17 cellular contexts compared by ENCODE assay signal in the genomic region with DNA sequence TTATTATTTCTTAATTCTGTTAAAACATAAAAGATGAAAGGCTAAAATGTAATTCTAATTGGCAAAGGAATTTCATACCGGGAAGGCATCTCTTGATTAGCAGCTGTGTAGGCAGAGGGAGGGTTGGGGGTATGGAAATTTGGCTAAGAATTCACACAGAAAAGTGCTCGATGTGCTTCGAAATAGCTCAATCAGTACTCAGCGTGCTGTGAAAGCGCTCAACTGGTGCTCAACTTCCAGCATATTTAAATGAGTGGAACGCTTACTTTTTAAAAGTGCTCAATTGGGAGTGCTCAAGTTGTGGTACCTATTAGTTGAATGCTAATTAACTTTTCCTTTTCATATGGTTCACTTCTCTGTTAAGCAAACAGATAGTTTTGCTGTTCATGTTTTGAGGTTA.
DNase-seq lines count a peak whose midpoint lies in the region; ATAC-seq, FAIRE-seq and TF ChIP-seq lines count a peak whose summit lies in the region.
"Had no signal": no experiment of that assay in that cellular context is flagged by ENCODE, and none has a peak within 500 bp of the region (broad histone marks: within the 10 kb centered on the region; RNA-seq: fewer than 3 reads in every experiment).

No MANE protein-coding gene starts in this region.

- no peak overlapping the region for H4K91ac ChIP-seq in H1 (replicated peaks; ENCODE audit: insufficient read length, low read length)

- peaks cover 52% of the 10 kb centered on the region for H3K4me1 Mint-ChIP-seq in GM23338
- H3K4me1 Mint-ChIP-seq: CD4-positive, CD25-positive, alpha-beta regulatory T cell had no signal

- no peaks in the 10 kb centered on the region; the same call in 2 of the 3 replicates for H3K9me3 Mint-ChIP-seq in GM23338

- H2AFZ ChIP-seq in GM23338, result no peak overlapping the region
- no peak overlapping the region for H2AFZ ChIP-seq in H1 (ENCODE audit: low read length)

- no peaks in the 10 kb centered on the region for H3K79me2 ChIP-seq in GM23338 (replicated peaks; ENCODE audit: insufficient read depth)
- no peaks in the 10 kb centered on the region; a peak in 1 of 4 replicates for H3K79me2 ChIP-seq in H1 (ENCODE audit: control insufficient read depth in 1 of 2, insufficient read depth in 2 of 2, low read length in 2 of 2)
- H3K79me2 ChIP-seq in mesendoderm (ENCODE audit: control insufficient read depth, insufficient read depth, low read length), result no peaks in the 10 kb centered on the region

- no peak overlapping the region for H2BK20ac ChIP-seq in H1 (ENCODE audit: low read length)

- no peak overlapping the region for H2BK120ac ChIP-seq in H1 (replicated peaks; ENCODE audit: low read depth, low read length)
- no peak overlapping the region for H2BK120ac ChIP-seq in mesendoderm (ENCODE audit: low read depth, low read length)

- H2BK15ac ChIP-seq in H1 (ENCODE audit: low read length) (no peak overlapping the region), mesendoderm (replicated peaks; ENCODE audit: low read depth) (no peak overlapping the region)

- H3K14ac ChIP-seq in H1 (ENCODE audit: insufficient read length), result no peak overlapping the region

- H4K5ac ChIP-seq in H1 (ENCODE audit: insufficient read length, low read depth, low read length), result no peak overlapping the region
- no peak overlapping the region for H4K5ac ChIP-seq in mesendoderm (ENCODE audit: low read length)

- peaks cover 6% of the 10 kb centered on the region; the same call in 2 of the 3 replicates for H3K36me3 Mint-ChIP-seq in GM23338 (ENCODE audit: low read depth)
- H3K36me3 Mint-ChIP-seq: CD4-positive, CD25-positive, alpha-beta regulatory T cell had no signal

- no peaks in the 10 kb centered on the region for H3K27me3 Mint-ChIP-seq in GM23338 (ENCODE audit: insufficient read depth, low read depth, poor library complexity)
- H3K27me3 Mint-ChIP-seq: CD4-positive, CD25-positive, alpha-beta regulatory T cell had no signal

- H3K18ac ChIP-seq in H1 (ENCODE audit: extremely low read depth, low read length) (no peak overlapping the region), mesendoderm (ENCODE audit: low read length) (no peak overlapping the region)

- POLR2A ChIA-PET in H1 (lab: Charles Lee; ENCODE audit: partially characterized antibody), result interaction anchor here (1.2 kb wide), 1 partner anchor 15 kb away, joined by 3 read pairs; no protein-coding TSS in a partner anchor

- peak; percentile 85 for FAIRE-seq in H1 (lab: Jason Lieb, UNC)
- FAIRE-seq: GM19239 had no signal

- H2BK12ac ChIP-seq in H1 (ENCODE audit: low read depth, low read length), result no peak overlapping the region

- H4K20me1 ChIP-seq in GM23338 (replicated peaks; ENCODE audit: insufficient read depth) (no peaks in the 10 kb centered on the region), H1 (replicated peaks in 1 of 2; ENCODE audit: control insufficient read depth in 1 of 2, insufficient read depth in 2 of 2, low read length in 2 of 2) (no peaks in the 10 kb centered on the region)
- H4K20me1 ChIP-seq: BLaER1 treated with 17β-estradiol and CSF1 and Interleukin-3, amounts not matched to agents 10 nM and 100 nM had no signal

- no peaks in the 10 kb centered on the region for H3K23me2 ChIP-seq in H1 (ENCODE audit: low read depth, low read length)

- H3K4me2 ChIP-seq in GM23338 (peak overlapping the region; percentile 41), H1 (ENCODE audit: insufficient read depth in 1 of 2, low read depth in 2 of 2, low read length in 2 of 2) (peak overlapping the region in 1 of 2 experiments; percentile 60; a peak in 1 of 4 replicates), mesendoderm (ENCODE audit: low read length) (no peak overlapping the region)
- H3K4me2 ChIP-seq: BLaER1 treated with 17β-estradiol and CSF1 and Interleukin-3, amounts not matched to agents 10 nM and 100 nM had no signal

- DNase-seq in GM23338 (ENCODE audit: low spot score) (peak; percentile 68), H1 (ENCODE audit: low read depth in 1 of 2, low spot score in 2 of 2) (no peak), iPS DF 6.9 (ENCODE audit: low read depth, low spot score) (peak; percentile 43), mesendoderm (peak; percentile 28), thyroid gland (no peak), activated gamma-delta T cell (lab: John Stamatoyannopoulos, UW) (no peak), middle frontal gyrus (ENCODE audit: extremely low spot score, low spot score) (no peak)
- DNase-seq in activated CD4-positive, CD25-positive, alpha-beta regulatory T cell (lab: John Stamatoyannopoulos, UW), result no peak
- DNase-seq: CD4-positive, CD25-positive, alpha-beta regulatory T cell; DMS53; GF-D8; IMR-90; KBM-7 had no signal

- H3K23ac ChIP-seq in H1 (ENCODE audit: insufficient read length) (no peak overlapping the region), mesendoderm (ENCODE audit: low read length) (no peak overlapping the region)

- TF ChIP-seq POLR2A in H1 (IDR thresholded peaks at IDR 0.05; ENCODE audit: control extremely low read depth in 1 of 2, low read depth in 2 of 2, low read length in 2 of 2) (no peak), thyroid gland (IDR thresholded peaks at IDR 0.05) (no peak)

- no peak overlapping the region for H4K8ac ChIP-seq in H1 (ENCODE audit: extremely low read depth, insufficient read depth, low read length)
- no peak overlapping the region for H4K8ac ChIP-seq in mesendoderm (ENCODE audit: low read depth, low read length)

- WGBS in H1 (ENCODE audit: extremely low coverage in 1 of 2, insufficient coverage in 1 of 2, insufficient read length in 1 of 2, insufficient replicate concordance in 2 of 2, low coverage in 1 of 2, low lambda C conversion rate in 2 of 2, missing lambda C conversion rate in 1 of 2), 2 experiments, result 8% methylated on average over 6 of the region's 6 CpGs; no CpG with 5 or more reads in 1 of the 2 experiments
- no CpG with 5 or more reads among the region's 6 CpGs for WGBS in iPS DF 6.9 (ENCODE audit: insufficient coverage, insufficient read length)
- no CpG with 5 or more reads among the region's 6 CpGs for WGBS in mesendoderm (ENCODE audit: extremely low coverage, insufficient coverage, low lambda C conversion rate)
- whole genome bisulfite sequencing in thyroid gland, 2 donors, result 77 to 80% methylated on average over 6 of the region's 6 CpGs

- H3K9me2 ChIP-seq in GM23338 (ENCODE audit: insufficient read depth), result no peaks in the 10 kb centered on the region

- H3K4me3 ChIP-seq in GM23338 (peak overlapping the region; percentile 16; the same call in 1 of the 2 replicates), H1 (ENCODE audit: extremely low read depth in 1 of 4, insufficient read depth in 2 of 4, low read depth in 3 of 4, low read length in 4 of 4) (peak overlapping the region in 1 of 4 experiments; percentile 32; a peak in 2 of 8 replicates), iPS DF 6.9 (ENCODE audit: low read length) (no peak overlapping the region), mesendoderm (ENCODE audit: low read length) (no peak overlapping the region), thyroid gland (replicated peaks in 1 of 3) (no peak overlapping the region)
- H3K4me3 ChIP-seq: BLaER1 treated with 17β-estradiol and CSF1 and Interleukin-3, amounts not matched to agents 10 nM and 100 nM; HAP-1 had no signal

- H3K4me1 ChIP-seq in GM23338 (ENCODE audit: insufficient read depth) (peaks cover 37% of the 10 kb centered on the region), H1 (replicated peaks in 1 of 4; ENCODE audit: control insufficient read depth in 3 of 4, insufficient read depth in 4 of 4, low read length in 3 of 4) (peaks cover 0 to 10% (median 0%) of the 10 kb centered on the region in 4 experiments; a peak in 4 of 7 replicates), iPS DF 6.9 (ENCODE audit: control insufficient read depth, insufficient read depth, low read length) (no peaks in the 10 kb centered on the region), mesendoderm (ENCODE audit: control insufficient read depth, low read depth, low read length) (no peaks in the 10 kb centered on the region), thyroid gland (no peaks in the 10 kb centered on the region)
- H3K4me1 ChIP-seq: BLaER1 treated with 17β-estradiol and CSF1 and Interleukin-3, amounts not matched to agents 10 nM and 100 nM; HAP-1 had no signal

- H2AK5ac ChIP-seq in H1 (ENCODE audit: low read depth, low read length) (no peak overlapping the region), mesendoderm (ENCODE audit: low read length) (no peak overlapping the region)

- TF ChIP-seq RAD21 in H1 (IDR thresholded peaks at IDR 0.05 in 1 of 2, conservative IDR thresholded peaks at IDR 0.05 in 1 of 2; ENCODE audit: low read depth in 2 of 2, low read length in 2 of 2), result no peak

- TF ChIP-seq CTCF in GM23338 (conservative IDR thresholded peaks at IDR 0.05; ENCODE audit: low read depth in 2 of 2) (no peak), H1 (IDR thresholded peaks at IDR 0.05; ENCODE audit: control extremely low read depth in 1 of 3, insufficient read depth in 1 of 3, low read depth in 1 of 3, low read length in 3 of 3) (no peak), thyroid gland (IDR thresholded peaks at IDR 0.05) (no peak)

- H3K27ac ChIP-seq in GM23338 (ENCODE audit: low read depth) (peak overlapping the region; percentile 43), H1 (ENCODE audit: low read depth, low read length) (no peak overlapping the region), iPS DF 6.9 (ENCODE audit: low read length) (no peak overlapping the region), mesendoderm (ENCODE audit: low read depth, low read length) (no peak overlapping the region), thyroid gland (no peak overlapping the region)
- H3K27ac ChIP-seq: 22Rv1; BLaER1 treated with 17β-estradiol and CSF1 and Interleukin-3, amounts not matched to agents 10 nM and 100 nM had no signal

- 0 out of 3 replicates have a peak overlapping the region, but pooled peaks have one; percentile 3 for H3K4me3 Mint-ChIP-seq in GM23338
- H3K4me3 Mint-ChIP-seq: CD4-positive, CD25-positive, alpha-beta regulatory T cell had no signal

- no peak for TF ChIP-seq EP300 in H1 (IDR thresholded peaks at IDR 0.05; ENCODE audit: borderline replicate concordance in 1 of 2, low read depth in 2 of 2, low read length in 2 of 2)

- H3K27me3 ChIP-seq in GM23338 (ENCODE audit: insufficient read depth) (no peaks in the 10 kb centered on the region), H1 (replicated peaks in 1 of 4; ENCODE audit: control insufficient read depth in 3 of 4, extremely low read depth in 1 of 4, insufficient read depth in 3 of 4, low read length in 3 of 4) (no peaks in the 10 kb centered on the region), iPS DF 6.9 (ENCODE audit: control insufficient read depth, insufficient read depth, low read length) (no peaks in the 10 kb centered on the region), mesendoderm (ENCODE audit: insufficient read depth, low read length, poor library complexity) (no peaks in the 10 kb centered on the region), thyroid gland (no peaks in the 10 kb centered on the region)
- H3K27me3 ChIP-seq: BLaER1 treated with 17β-estradiol and CSF1 and Interleukin-3, amounts not matched to agents 10 nM and 100 nM had no signal

- peak; percentile 90 for ATAC-seq in GM23338

- no peak overlapping the region for H3K9ac ChIP-seq in H1 (replicated peaks in 1 of 4; ENCODE audit: extremely low read depth in 1 of 4, low read depth in 3 of 4, low read length in 3 of 4)
- no peak overlapping the region for H3K9ac ChIP-seq in mesendoderm (ENCODE audit: low read length)
- H3K9ac ChIP-seq: BLaER1 treated with 17β-estradiol and CSF1 and Interleukin-3, amounts not matched to agents 10 nM and 100 nM had no signal

- H3F3A ChIP-seq in GM23338 (replicated peaks; ENCODE audit: low read depth), result no peaks in the 10 kb centered on the region

- H3K27ac Mint-ChIP-seq in GM23338, result peak overlapping the region; percentile 50; the same call in 1 of the 2 replicates
- H3K27ac Mint-ChIP-seq: CD4-positive, CD25-positive, alpha-beta regulatory T cell had no signal

- H3K4ac ChIP-seq in H1 (replicated peaks; ENCODE audit: insufficient read length, low read depth, low read length), result no peak overlapping the region
- H3K4ac ChIP-seq in mesendoderm (ENCODE audit: low read depth, low read length), result no peak overlapping the region

- CTCF ChIA-PET in H1 (lab: Charles Lee; ENCODE audit: partially characterized antibody), result interaction anchor here (0.9 to 1.3 kb wide), 2 partner anchors 41 to 67 kb away, joined by 3 read pairs; no protein-coding TSS in a partner anchor

- intact Hi-C loops in thyroid gland (cut with DNase I), result no loop called here

- H3K56ac ChIP-seq in H1 (replicated peaks; ENCODE audit: insufficient read length, low read depth, low read length) (no peak overlapping the region), mesendoderm (ENCODE audit: low read length) (no peak overlapping the region)

- no peaks in the 10 kb centered on the region for H3K79me1 ChIP-seq in H1 (ENCODE audit: low read depth, low read length)
- no peaks in the 10 kb centered on the region for H3K79me1 ChIP-seq in mesendoderm (ENCODE audit: low read length)

- H3K36me3 ChIP-seq in GM23338 (ENCODE audit: insufficient read depth), result no peaks in the 10 kb centered on the region
- no peaks in the 10 kb centered on the region for H3K36me3 ChIP-seq in H1 (ENCODE audit: control insufficient read depth in 2 of 4, insufficient read depth in 4 of 4, low read length in 3 of 4)
- no peaks in the 10 kb centered on the region for H3K36me3 ChIP-seq in iPS DF 6.9 (ENCODE audit: control insufficient read depth, insufficient read depth, low read length)
- H3K36me3 ChIP-seq in mesendoderm (ENCODE audit: control insufficient read depth, insufficient read depth, low read length), result no peaks in the 10 kb centered on the region
- no peaks in the 10 kb centered on the region for H3K36me3 ChIP-seq in thyroid gland
- H3K36me3 ChIP-seq: BLaER1 treated with 17β-estradiol and CSF1 and Interleukin-3, amounts not matched to agents 10 nM and 100 nM; HAP-1 had no signal

- H3K9me3 ChIP-seq in H1 (ENCODE audit: insufficient read depth in 2 of 2, low read depth in 1 of 2, low read length in 1 of 2) (no peaks in the 10 kb centered on the region), iPS DF 6.9 (ENCODE audit: control insufficient read depth, insufficient read depth, low read length) (no peaks in the 10 kb centered on the region), thyroid gland (no peaks in the 10 kb centered on the region)
- H3K9me3 ChIP-seq: BLaER1 treated with 17β-estradiol and CSF1 and Interleukin-3, amounts not matched to agents 10 nM and 100 nM; HAP-1 had no signal

- H2BK5ac ChIP-seq in H1 (ENCODE audit: low read depth, low read length) (no peak overlapping the region), mesendoderm (ENCODE audit: low read length) (no peak overlapping the region)

Comparison
In these comparisons a context has a peak if more than half of its experiments do, and no peak if none do; other contexts are left out.
1. DNase-seq: peak in GM23338 (single experiment), iPS DF 6.9 (single experiment) and mesendoderm (single experiment); none in H1 (0 of 2), thyroid gland (0 of 2), activated CD4-positive, CD25-positive, alpha-beta regulatory T cell (0 of 4), activated gamma-delta T cell (single experiment) and middle frontal gyrus (single experiment).